8 cellular contexts compared by ENCODE assay signal in genomic region chr12:119178544-119179334, GRCh38. TPM values are rescaled to one million over a fixed set of nuclear protein-coding genes. Genes with fewer than 3 reads are reported as not detected.
DNase-seq lines count a peak whose midpoint lies in the region; ATAC-seq and TF ChIP-seq lines count a peak whose summit lies in the region.

TSS of gene HSPB8 (plus strand) at chr12:119178931. CDS start at chr12:119179313, 382 bp downstream.

- H3K9me3 ChIP-seq in right lobe of liver = no peaks in the 10 kb centered on the region
- no peaks in the 10 kb centered on the region for H3K9me3 ChIP-seq in thyroid gland
- H3K9me3 ChIP-seq in CD8-positive, alpha-beta T cell (ENCODE audit: low read length) = no peaks in the 10 kb centered on the region

- DNase-seq in COLO829 (ENCODE audit: low spot score) = peak; percentile 15
- peak; percentile 64 for DNase-seq in NCI-H446 treated with DMSO at 0.1 percent for 48 hours (lab: John Stamatoyannopoulos, UW)
- peak; percentile 74 for DNase-seq in ecto neural progenitor cell (ENCODE audit: low spot score)
- DNase-seq in right lobe of liver = peak; percentile 62 to 75 (median 72)
- peak; percentile 96 to 98 for DNase-seq in thyroid gland
- no peak for DNase-seq in Kasumi-1 (lab: John Stamatoyannopoulos, UW)
- no peak for DNase-seq in CD8-positive, alpha-beta T cell

- intact Hi-C loops in right lobe of liver (cut with DNase I) = no loop called here
- intact Hi-C loops in thyroid gland (cut with DNase I) = no loop called here
- intact Hi-C loops in CD8-positive, alpha-beta T cell (cut with DNase I, micrococcal nuclease) = no loop called here

- no peaks in the 10 kb centered on the region for H3K4me1 ChIP-seq in right lobe of liver
- peaks cover 48 to 50% of the 10 kb centered on the region in 2 donors for H3K4me1 ChIP-seq in thyroid gland
- no peaks in the 10 kb centered on the region for H3K4me1 ChIP-seq in CD8-positive, alpha-beta T cell (ENCODE audit: insufficient read depth, low read length)

- no peaks in the 10 kb centered on the region for H3K4me1 Mint-ChIP-seq in CD8-positive, alpha-beta T cell (ENCODE audit: low read depth)

- H3K27ac ChIP-seq in right lobe of liver (peak within 1 kb of the TSS; percentile 26 to 63 (median 36)), thyroid gland (peak within 1 kb of the TSS; percentile 89 to 99 (median 94))
- H3K27ac ChIP-seq in CD8-positive, alpha-beta T cell (ENCODE audit: low read depth, low read length) = no peak within 1 kb of the TSS

- no peaks in the 10 kb centered on the region for H3K9me3 Mint-ChIP-seq in CD8-positive, alpha-beta T cell

- H3K27me3 ChIP-seq in right lobe of liver (peaks cover 0 to 4% of the 10 kb centered on the region in 2 donors), thyroid gland (no peaks in the 10 kb centered on the region)
- no peaks in the 10 kb centered on the region for H3K27me3 ChIP-seq in CD8-positive, alpha-beta T cell (ENCODE audit: insufficient read depth, low read length)

- H3K4me3 ChIP-seq in right lobe of liver (peak within 1 kb of the TSS; percentile 25 to 36 (median 35)), thyroid gland (replicated peaks in 1 of 3) (peak within 1 kb of the TSS in 2 of 3 donors; percentile 45 to 49)
- no peak within 1 kb of the TSS for H3K4me3 ChIP-seq in CD8-positive, alpha-beta T cell (ENCODE audit: low read depth, low read length)

- POLR2A ChIA-PET in CD8-positive, alpha-beta T cell (lab: Charles Lee) = no interaction called here

- no peaks in the 10 kb centered on the region for H3K36me3 Mint-ChIP-seq in CD8-positive, alpha-beta T cell

- peaks cover 14% of the 10 kb centered on the region for H3K27me3 Mint-ChIP-seq in CD8-positive, alpha-beta T cell (ENCODE audit: low read depth)

- no peak within 1 kb of the TSS for H3K27ac Mint-ChIP-seq in CD8-positive, alpha-beta T cell

- CTCF ChIA-PET in CD8-positive, alpha-beta T cell (lab: Charles Lee) = no interaction called here

- peak; percentile 83 to 88 (median 83) for ATAC-seq in right lobe of liver
- ATAC-seq in HG03175 (IDR thresholded peaks at IDR 0.05; ENCODE audit: unreplicated experiment) = no peak
- ATAC-seq in CD8-positive, alpha-beta T cell = no peak

- TF ChIP-seq POLR2A in right lobe of liver (IDR thresholded peaks at IDR 0.05) (peak; percentile 72), thyroid gland (IDR thresholded peaks at IDR 0.05) (peak; percentile 96 to 98)

- TF ChIP-seq CTCF in right lobe of liver (IDR thresholded peaks at IDR 0.05) (no peak), thyroid gland (IDR thresholded peaks at IDR 0.05) (peak in 1 of 6 experiments; percentile 4)
- TF ChIP-seq CTCF in CD8-positive, alpha-beta T cell (IDR thresholded peaks at IDR 0.05) = no peak

- no peak within 1 kb of the TSS for H3K4me3 Mint-ChIP-seq in CD8-positive, alpha-beta T cell

- 0% methylated on average over 9 of the region's 33 CpGs for WGBS in right lobe of liver (ENCODE audit: insufficient coverage, low coverage, low lambda C conversion rate, missing lambda C conversion rate)
- WGBS in thyroid gland, 2 donors = 5 to 6% methylated on average over 28 to 30 of the region's 33 CpGs

- no peaks in the 10 kb centered on the region for H3K36me3 ChIP-seq in right lobe of liver
- H3K36me3 ChIP-seq in thyroid gland = no peaks in the 10 kb centered on the region
- no peaks in the 10 kb centered on the region for H3K36me3 ChIP-seq in CD8-positive, alpha-beta T cell (ENCODE audit: insufficient read depth, low read length)

RNA-seq across cellular contexts. Expression of gene HSPB8, which starts in this region (rescaled TPM):
- total RNA-seq in right lobe of liver (10 to 100 TPM in 2 of 6 experiments, 1 to 10 TPM in 3, under 1 TPM in 1; 0.68 to 15.9 (median 2.5) TPM), thyroid gland (10 to 100 TPM; 39.0 to 73.9 (median 53.0) TPM)
- total RNA-seq in CD8-positive, alpha-beta T cell = not detected

Comparison
In these comparisons a context has a peak if more than half of its experiments do, and no peak if none do; other contexts are left out.
1. DNase-seq: peak in COLO829 (single experiment), NCI-H446 treated with DMSO at 0.1 percent for 48 hours (single experiment), ecto neural progenitor cell (single experiment), right lobe of liver (3 of 3) and thyroid gland (2 of 2); none in Kasumi-1 (0 of 2) and CD8-positive, alpha-beta T cell (0 of 7).
2. ATAC-seq: peak in right lobe of liver (4 of 4); none in HG03175 (single experiment) and CD8-positive, alpha-beta T cell (single experiment).